ENCODE assay signal across 22 cellular contexts in the genomic region with DNA sequence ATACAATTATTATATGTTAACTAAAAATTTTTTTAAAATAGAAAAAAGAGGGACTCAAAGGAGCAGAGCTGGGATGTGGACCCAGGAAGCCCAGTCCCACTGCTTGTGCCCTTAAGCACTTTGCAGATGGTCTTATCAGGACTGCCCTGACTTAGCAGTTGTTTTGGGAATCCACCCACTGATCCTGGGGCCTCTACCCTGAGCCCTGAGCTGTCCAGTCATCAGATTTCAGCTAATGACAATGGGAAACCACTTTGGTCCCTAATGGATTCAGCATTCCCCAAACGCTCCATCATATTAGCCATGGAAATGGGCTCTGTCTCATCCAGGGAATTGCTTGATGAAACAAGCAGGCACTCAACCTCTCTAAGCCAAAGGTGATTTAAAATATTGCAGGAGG. TPM values are rescaled to one million over a fixed set of nuclear protein-coding genes. Genes with fewer than 3 reads are reported as not detected.
DNase-seq lines count a peak whose midpoint lies in the region; ATAC-seq, FAIRE-seq and TF ChIP-seq lines count a peak whose summit lies in the region.
"Had no signal": no experiment of that assay in that cellular context is flagged by ENCODE, and none has a peak within 500 bp of the region (broad histone marks: within the 10 kb centered on the region; RNA-seq: fewer than 3 reads in every experiment).

No MANE protein-coding gene starts in this region.

- in situ Hi-C loops in K562 (cut with MboI): no loop called here

- H3K9me1 ChIP-seq in K562 (ENCODE audit: control insufficient read depth, insufficient read depth, low read length): no peaks in the 10 kb centered on the region

- FAIRE-seq in K562 (lab: Jason Lieb, UNC): no peak
- FAIRE-seq: GM12878, GM18507, GM19239, H54 had no signal

- peaks cover 13 to 30% of the 10 kb centered on the region in 2 experiments; a peak in 4 of 5 replicates for H3K4me1 ChIP-seq in K562 (replicated peaks in 1 of 2; ENCODE audit: control insufficient read depth in 2 of 2, insufficient read depth in 2 of 2, low read length in 2 of 2)
- H3K4me1 ChIP-seq: Caco-2, HAP-1 had no signal

- intact Hi-C loops in K562 (cut with micrococcal nuclease): no loop called here

- H4K20me1 ChIP-seq in K562 (replicated peaks; ENCODE audit: control insufficient read depth, insufficient read depth, low read length): no peaks in the 10 kb centered on the region

- WGBS in K562 (ENCODE audit: insufficient coverage, low coverage, missing lambda C conversion rate): 8% methylated on average over 1 of the region's 1 CpG

- H3K4me2 ChIP-seq in K562 (ENCODE audit: insufficient read depth, low read length): peak overlapping the region; percentile 34; the same call in 1 of the 2 replicates

- no peak overlapping the region for H3K27ac ChIP-seq in K562 (ENCODE audit: extremely low read depth, low read depth, low read length)

- DNase-seq in K562 (ENCODE audit: extremely low read depth in 1 of 4, low spot score in 3 of 4) (peak in 1 of 4 experiments; percentile 58), erythroblast (lab: John Stamatoyannopoulos, UW) (peak; percentile 68 to 69), islet precursor cell (peak; percentile 67), GM19240 (ENCODE audit: insufficient read length, low spot score) (no peak)
- DNase-seq: C1 segment of cervical spinal cord; Caco-2; CD8-positive, alpha-beta T cell; DMS153; DND-41; GDM1; GOT3; HFFc6 had no signal

- TF ChIP-seq RAD21 in K562 (CRISPR knock-in tag; conservative IDR thresholded peaks at IDR 0.05 in 1 of 2, IDR thresholded peaks at IDR 0.05 in 1 of 2): no peak

- peak; percentile 33; the same call in 1 of the 2 replicates for TF ChIP-seq EP300 in K562 (IDR thresholded peaks at IDR 0.05; ENCODE audit: low read length)

- H3K36me3 ChIP-seq in K562 (ENCODE audit: control insufficient read depth, insufficient read depth, low read length): no peaks in the 10 kb centered on the region
- H3K36me3 ChIP-seq: HAP-1 had no signal

- H3K9me3 ChIP-seq in K562 (replicated peaks; ENCODE audit: control insufficient read depth, insufficient read depth, low read depth, low read length): 0 out of 2 replicates have a peak, but pooled peaks cover 2% of the 10 kb centered on the region
- H3K9me3 ChIP-seq: Caco-2, HAP-1 had no signal

- no peak for TF ChIP-seq POLR2A in K562 (conservative IDR thresholded peaks at IDR 0.05)
- TF ChIP-seq POLR2A in erythroblast (IDR thresholded peaks at IDR 0.05; ENCODE audit: low read length): no peak

- no peak overlapping the region for H2AFZ ChIP-seq in K562 (ENCODE audit: low read depth, low read length)

- ATAC-seq in K562: peak; percentile 49
- no peak for ATAC-seq in GM18867 (IDR thresholded peaks at IDR 0.05; ENCODE audit: unreplicated experiment)
- ATAC-seq in GM19455 (IDR thresholded peaks at IDR 0.05; ENCODE audit: unreplicated experiment): no peak
- ATAC-seq: CD8-positive, alpha-beta T cell; GM12878 had no signal

- H3K79me2 ChIP-seq in K562 (ENCODE audit: control insufficient read depth, insufficient read depth, low read length): no peaks in the 10 kb centered on the region

- POLR2A ChIA-PET in K562 (lab: Yijun Ruan, JAX): interaction anchor here (0.6 kb wide), 2 partner anchors 11 to 68 kb away, joined by 3 to 5 read pairs; no protein-coding TSS in a partner anchor

- H3K27me3 ChIP-seq in K562 (ENCODE audit: control insufficient read depth in 2 of 2, insufficient read depth in 2 of 2, low read length in 2 of 2): no peaks in the 10 kb centered on the region

- H3K4me3 ChIP-seq in K562: no peak overlapping the region
- H3K4me3 ChIP-seq: GM12878, HAP-1 had no signal

- CTCF ChIA-PET in K562 (lab: Yijun Ruan, JAX; ENCODE audit: low intra/inter-chr PET ratio): no interaction called here

- no TSS peak for BruUV-seq in K562 (replicated peaks; lab: Mats Ljungman, UMichigan)

- TF ChIP-seq CTCF in K562 (IDR thresholded peaks at IDR 0.05 in 2 of 3, conservative IDR thresholded peaks at IDR 0.05 in 1 of 3; ENCODE audit: insufficient read depth in 2 of 3, low read depth in 1 of 3, low read length in 3 of 3): no peak

- peak overlapping the region in 1 of 2 experiments; percentile 35; a peak in 1 of 4 replicates for H3K9ac ChIP-seq in K562 (ENCODE audit: insufficient read depth in 1 of 2, low read depth in 2 of 2, low read length in 2 of 2)

TF ChIP-seq in K562, 482 proteins besides CTCF, POLR2A, EP300 and RAD21 (continues in another document):
- TF ChIP-seq, protein P1, sequence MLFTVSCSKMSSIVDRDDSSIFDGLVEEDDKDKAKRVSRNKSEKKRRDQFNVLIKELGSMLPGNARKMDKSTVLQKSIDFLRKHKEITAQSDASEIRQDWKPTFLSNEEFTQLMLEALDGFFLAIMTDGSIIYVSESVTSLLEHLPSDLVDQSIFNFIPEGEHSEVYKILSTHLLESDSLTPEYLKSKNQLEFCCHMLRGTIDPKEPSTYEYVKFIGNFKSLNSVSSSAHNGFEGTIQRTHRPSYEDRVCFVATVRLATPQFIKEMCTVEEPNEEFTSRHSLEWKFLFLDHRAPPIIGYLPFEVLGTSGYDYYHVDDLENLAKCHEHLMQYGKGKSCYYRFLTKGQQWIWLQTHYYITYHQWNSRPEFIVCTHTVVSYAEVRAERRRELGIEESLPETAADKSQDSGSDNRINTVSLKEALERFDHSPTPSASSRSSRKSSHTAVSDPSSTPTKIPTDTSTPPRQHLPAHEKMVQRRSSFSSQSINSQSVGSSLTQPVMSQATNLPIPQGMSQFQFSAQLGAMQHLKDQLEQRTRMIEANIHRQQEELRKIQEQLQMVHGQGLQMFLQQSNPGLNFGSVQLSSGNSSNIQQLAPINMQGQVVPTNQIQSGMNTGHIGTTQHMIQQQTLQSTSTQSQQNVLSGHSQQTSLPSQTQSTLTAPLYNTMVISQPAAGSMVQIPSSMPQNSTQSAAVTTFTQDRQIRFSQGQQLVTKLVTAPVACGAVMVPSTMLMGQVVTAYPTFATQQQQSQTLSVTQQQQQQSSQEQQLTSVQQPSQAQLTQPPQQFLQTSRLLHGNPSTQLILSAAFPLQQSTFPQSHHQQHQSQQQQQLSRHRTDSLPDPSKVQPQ (CRISPR knock-in tag; IDR thresholded peaks at IDR 0.05; ENCODE audit: borderline replicate concordance): no peak
- TF ChIP-seq RFX7 (CRISPR knock-in tag; IDR thresholded peaks at IDR 0.05) (no peak), RCOR1 (IDR thresholded peaks at IDR 0.05; ENCODE audit: borderline replicate concordance in 1 of 2, low read depth in 2 of 2, low read length in 2 of 2) (peak in 1 of 2 experiments; percentile 78; a peak in 2 of 4 replicates), C11orf30 (IDR thresholded peaks at IDR 0.05; ENCODE audit: low read depth) (peak; percentile 69), CBFA2T2 (conservative IDR thresholded peaks at IDR 0.05) (0 out of 2 replicates have a peak, but pooled peaks have one; percentile 20), EGR1 (conservative IDR thresholded peaks at IDR 0.05) (peak; percentile 63), CBX8 (IDR thresholded peaks at IDR 0.05; ENCODE audit: borderline replicate concordance, extremely low read depth, low read depth, low read length, poor library complexity, severe bottlenecking) (no peak), MCM2 (IDR thresholded peaks at IDR 0.05; ENCODE audit: low read depth) (no peak), MTA1 (IDR thresholded peaks at IDR 0.05; ENCODE audit: borderline replicate concordance) (no peak), MYNN (IDR thresholded peaks at IDR 0.05) (0 out of 2 replicates have a peak, but pooled peaks have one; percentile 27), MYNN (CRISPR knock-in tag; IDR thresholded peaks at IDR 0.05) (no peak), SMARCA4 (IDR thresholded peaks at IDR 0.05) (peak; percentile 37; the same call in 1 of the 2 replicates), SIRT6 (IDR thresholded peaks at IDR 0.05; ENCODE audit: low read depth, low read length) (no peak), NCOR1 (IDR thresholded peaks at IDR 0.05) (peak; percentile 11; the same call in 1 of the 2 replicates)
- TF ChIP-seq, protein P2, sequence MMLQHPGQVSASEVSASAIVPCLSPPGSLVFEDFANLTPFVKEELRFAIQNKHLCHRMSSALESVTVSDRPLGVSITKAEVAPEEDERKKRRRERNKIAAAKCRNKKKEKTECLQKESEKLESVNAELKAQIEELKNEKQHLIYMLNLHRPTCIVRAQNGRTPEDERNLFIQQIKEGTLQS (IDR thresholded peaks at IDR 0.05): no peak
- TF ChIP-seq, protein P2 (CRISPR knock-in tag; conservative IDR thresholded peaks at IDR 0.05): no peak
- TF ChIP-seq, protein P3, sequence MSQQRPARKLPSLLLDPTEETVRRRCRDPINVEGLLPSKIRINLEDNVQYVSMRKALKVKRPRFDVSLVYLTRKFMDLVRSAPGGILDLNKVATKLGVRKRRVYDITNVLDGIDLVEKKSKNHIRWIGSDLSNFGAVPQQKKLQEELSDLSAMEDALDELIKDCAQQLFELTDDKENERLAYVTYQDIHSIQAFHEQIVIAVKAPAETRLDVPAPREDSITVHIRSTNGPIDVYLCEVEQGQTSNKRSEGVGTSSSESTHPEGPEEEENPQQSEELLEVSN (IDR thresholded peaks at IDR 0.05; ENCODE audit: borderline replicate concordance in 1 of 2, extremely low read depth in 1 of 2, insufficient read depth in 1 of 2, insufficient read length in 1 of 2, low read depth in 1 of 2, low read length in 1 of 2, poor library complexity in 1 of 2, severe bottlenecking in 1 of 2): no peak

RNA-seq across cellular contexts. Expression of a gene that starts 22.5 kb away (rescaled TPM):
- total RNA-seq in K562 (2011; cell fraction: chromatin; rRNA removed; ENCODE audit: low replicate concordance): 0.65 and 4.6 TPM in 2 replicates
- total RNA-seq in K562 (2011; cell fraction: nucleolus; rRNA removed): 0.33 and 1.8 TPM in 2 replicates
- 2.8 and 3.4 TPM in 2 replicates for total RNA-seq in K562 (2011; cell fraction: nucleoplasm; rRNA removed)
- total RNA-seq in K562 (2014; rRNA removed) (4.0 and 4.9 TPM in 2 replicates), K562 (2014; rRNA removed; fragmentation: Illumina TruSeq; extraction: Trizol) (3.0 TPM in 2 replicates), K562 (2015; rRNA removed; fragmentation: Illumina TruSeq; extraction: Trizol) (13.9 and 14.1 TPM in 2 replicates), K562 (2021) (4.0 and 5.0 TPM in 2 replicates)
- polyA plus RNA-seq in K562 (2011; rRNA removed) (0.88 and 0.91 TPM in 2 replicates), K562 (2014; fragmentation: Illumina TruSeq; extraction: Trizol) (2.8 and 5.2 TPM in 2 replicates), K562 (2014; fragmentation: Nextera tagmentation; extraction: Ambion mirVana) (under 1 TPM; 0.72 to 0.89 TPM), K562 (2014; rRNA removed) (4.1 and 6.0 TPM in 2 replicates)
- 0.15 and 0.38 TPM in 2 replicates for polyA plus RNA-seq in K562 (2011; cell fraction: cytosol; rRNA removed)
- polyA plus RNA-seq in K562 (2011; cell fraction: nucleus; rRNA removed): 0.50 and 1.4 TPM in 2 replicates
- polyA plus RNA-seq in K562 (2012): 9.3 and 12.5 TPM in 2 replicates
- polyA minus RNA-seq in K562 (2011; rRNA and poly(A)+ RNA removed): 0.11 and 0.57 TPM in 2 replicates
- polyA minus RNA-seq in K562 (2011; cell fraction: cytosol; rRNA and poly(A)+ RNA removed): 1.2 TPM in 1 of 2 replicates, not detected in the other
- 0.67 and 3.7 TPM in 2 replicates for polyA minus RNA-seq in K562 (2011; cell fraction: nucleus; rRNA and poly(A)+ RNA removed)
- total RNA-seq: A172; A673; Caco-2; CD8-positive, alpha-beta T cell; GM12878; HFFc6 had no signal
- polyA plus RNA-seq: BJ had no signal
